ENCODE assay signal across 14 cellular contexts in the genomic region with DNA sequence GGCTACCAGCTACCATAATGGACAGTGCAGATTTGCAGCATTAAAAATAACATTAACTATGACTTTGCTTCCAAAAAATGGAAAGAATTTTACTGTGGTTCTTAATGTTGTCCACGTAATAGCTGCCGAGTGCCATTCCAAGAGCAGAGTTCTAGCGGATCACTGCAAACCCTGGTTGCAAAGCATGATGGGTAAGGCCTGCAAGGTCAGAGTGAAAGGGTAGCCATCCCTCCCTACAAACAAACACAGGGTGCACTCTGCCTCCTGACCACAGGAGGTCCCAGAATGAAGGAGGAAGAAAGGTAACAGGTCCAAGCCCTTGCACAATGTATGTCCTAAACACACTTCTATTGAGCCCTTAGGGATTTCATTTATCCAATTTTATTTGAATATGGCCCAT.
DNase-seq lines count a peak whose midpoint lies in the region; TF ChIP-seq lines count a peak whose summit lies in the region.
"Had no signal": no experiment of that assay in that cellular context is flagged by ENCODE, and none has a peak within 500 bp of the region (broad histone marks: within the 10 kb centered on the region; RNA-seq: fewer than 3 reads in every experiment).

No MANE protein-coding gene starts in this region.

- intact Hi-C loops in testis (cut with DNase I; ENCODE audit: low total_unique reads): no loop called here

- TF ChIP-seq CTCF in GM12873 (IDR thresholded peaks at IDR 0.05; ENCODE audit: insufficient read depth, low read depth, low read length, missing control alignments): peak; percentile 37
- no peak for TF ChIP-seq CTCF in fibroblast of villous mesenchyme (IDR thresholded peaks at IDR 0.05; ENCODE audit: insufficient read depth, low read depth, low read length)
- TF ChIP-seq CTCF in testis (IDR thresholded peaks at IDR 0.05): no peak

- H3K27me3 ChIP-seq in testis: no peaks in the 10 kb centered on the region

- H3K36me3 ChIP-seq in testis (ENCODE audit: low read depth, missing control alignments): no peaks in the 10 kb centered on the region

- no peaks in the 10 kb centered on the region for H3K9me3 ChIP-seq in testis

- no peak overlapping the region for H3K4me3 ChIP-seq in fibroblast of villous mesenchyme (ENCODE audit: low read depth, low read length)
- H3K4me3 ChIP-seq in testis: no peak overlapping the region
- H3K4me3 ChIP-seq: smooth muscle cell had no signal

- DNase-seq in A172 (ENCODE audit: low spot score): peak; percentile 25
- peak; percentile 6 for DNase-seq in RPMI8226
- peak; percentile 59 for DNase-seq in fibroblast of villous mesenchyme (ENCODE audit: low read depth)
- no peak for DNase-seq in C1 segment of cervical spinal cord (lab: John Stamatoyannopoulos, UW)
- no peak for DNase-seq in T-helper 1 cell
- DNase-seq in testis: no peak
- DNase-seq in activated T-cell treated with anti-CD3 and anti-CD28 coated beads, Interleukin-2, amount 50 U/mL, for 1 hour: no peak
- DNase-seq: activated CD8-positive, alpha-beta T cell treated with anti-CD3 and anti-CD28 coated beads, Interleukin-2, amount 10 ng/mL, durations not matched to agents 7 days and 5 days; amniotic stem cell; NCI-H187 treated with DMSO at 0.1 percent for 48 hours had no signal

- no peak overlapping the region for H3K27ac ChIP-seq in testis
- H3K27ac ChIP-seq: C4-2B, epithelial cell of prostate had no signal

- 84 to 86% methylated on average over 3 of the region's 3 CpGs for WGBS in testis, 2 donors

- TF ChIP-seq POLR2A in testis (IDR thresholded peaks at IDR 0.05): no peak

- no peaks in the 10 kb centered on the region for H3K4me1 ChIP-seq in testis

Comparison
In these comparisons a context has a peak if more than half of its experiments do, and no peak if none do; other contexts are left out.
1. DNase-seq: peak in A172 (single experiment), RPMI8226 (single experiment) and fibroblast of villous mesenchyme (single experiment); none in C1 segment of cervical spinal cord (0 of 14), T-helper 1 cell (0 of 5), testis (single experiment) and activated T-cell treated with anti-CD3 and anti-CD28 coated beads, Interleukin-2, amount 50 U/mL, for 1 hour (single experiment).